Comparison of ENCODE assay signal across 8 cellular contexts in the genomic region with DNA sequence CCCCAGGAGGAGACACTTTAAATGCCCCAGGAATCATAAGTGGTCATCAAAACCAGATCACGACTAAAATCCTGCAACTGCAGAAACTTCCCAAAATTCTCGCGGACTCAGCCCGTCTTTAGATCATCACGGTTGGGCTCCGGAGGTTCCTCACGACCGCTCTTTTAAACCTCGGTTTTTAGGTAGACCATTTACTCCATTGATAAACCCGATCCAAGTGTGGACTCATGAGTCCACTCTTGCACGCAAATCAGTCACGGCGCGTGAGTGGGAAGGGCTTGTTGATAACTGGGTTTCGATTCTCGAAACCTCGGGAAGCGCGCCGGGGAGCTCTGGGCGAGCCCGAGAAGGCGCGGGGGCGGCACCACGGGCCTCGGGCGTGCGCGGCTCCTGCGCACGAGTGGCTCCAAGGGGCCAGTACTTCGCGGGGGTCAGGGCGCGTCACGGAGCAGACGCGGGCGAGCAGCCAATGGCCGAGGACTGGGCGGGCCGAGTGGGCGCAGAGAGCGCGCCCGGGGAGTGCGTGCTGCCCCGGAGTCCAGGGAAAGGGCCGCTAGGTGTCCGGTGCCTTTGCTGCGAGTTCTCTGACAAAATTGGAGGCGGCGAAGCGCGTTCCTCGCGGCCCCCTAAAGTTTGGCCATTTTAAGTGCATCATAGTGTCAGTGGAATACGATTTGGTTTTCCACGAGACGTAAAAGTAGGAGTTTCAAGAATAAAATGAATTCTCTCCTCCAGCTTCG. TPM values are rescaled to one million over a fixed set of nuclear protein-coding genes. Genes with fewer than 3 reads are reported as not detected.
DNase-seq lines count a peak whose midpoint lies in the region; ATAC-seq and TF ChIP-seq lines count a peak whose summit lies in the region.

No MANE protein-coding gene starts in this region.

- peak overlapping the region; percentile 97 for H3K4me3 Mint-ChIP-seq in natural killer cell treated with Interleukin-12 subunit alpha and Interleukin-12 subunit beta and Interleukin-15 and Interleukin-18, amount 100 ng/mL, for 72 hours

- no peaks in the 10 kb centered on the region for H3K9me3 ChIP-seq in RWPE2 (ENCODE audit: severe bottlenecking)

- H3K36me3 ChIP-seq in RWPE2 (ENCODE audit: low read depth) = peaks cover 12% of the 10 kb centered on the region

- DNase-seq in Caki2 (ENCODE audit: low read depth) (peak; percentile 87), HT1080 (ENCODE audit: low read depth) (peak; percentile 85), RWPE2 (ENCODE audit: low spot score) (peak; percentile 81), activated gamma-delta T cell treated with Interleukin-2 at 50 U/mL for 16 hours (peak; percentile 64), fibroblast of the aortic adventitia (ENCODE audit: low read depth) (peak; percentile 94)
- peak; percentile 94 for DNase-seq in natural killer cell treated with Interleukin-12 subunit alpha and Interleukin-12 subunit beta and Interleukin-15 and Interleukin-18, amount 100 ng/mL, for 72 hours (ENCODE audit: low spot score)
- peak; percentile 45 for DNase-seq in stimulated activated naive CD4-positive, alpha-beta T cell treated with Interleukin-2 at 50 U/mL for 16 hours (lab: John Stamatoyannopoulos, UW)

- peak overlapping the region; percentile 83 to 95 for H3K27ac Mint-ChIP-seq in natural killer cell treated with Interleukin-12 subunit alpha and Interleukin-12 subunit beta and Interleukin-15 and Interleukin-18, amount 100 ng/mL, for 72 hours

- H3K4me3 ChIP-seq in RWPE2 (ENCODE audit: severe bottlenecking) = peak overlapping the region; percentile 78
- H3K4me3 ChIP-seq in fibroblast of the aortic adventitia (ENCODE audit: low read depth, low read length) = peak overlapping the region; percentile 96

- TF ChIP-seq CTCF in RWPE2 (IDR thresholded peaks at IDR 0.05; ENCODE audit: poor library complexity, severe bottlenecking) (no peak), fibroblast of the aortic adventitia (IDR thresholded peaks at IDR 0.05; ENCODE audit: insufficient read depth, low read length) (peak; percentile 48)

- H3K4me1 ChIP-seq in RWPE2 (ENCODE audit: insufficient read depth, poor library complexity, severe bottlenecking) = no peaks in the 10 kb centered on the region

- in situ Hi-C loops in Caki2 (cut with HindIII; ENCODE audit: low pct_unique_long_range_greater_than_20kb, low sequenced_read_pairs) = no loop called here

- H3K27me3 ChIP-seq in RWPE2 (ENCODE audit: insufficient read depth, poor library complexity, severe bottlenecking) = no peaks in the 10 kb centered on the region

- ATAC-seq in GM21381 (IDR thresholded peaks at IDR 0.05; ENCODE audit: unreplicated experiment) (peak; percentile 55), RWPE2 (ENCODE audit: low read depth) (peak; percentile 81)
- ATAC-seq in natural killer cell treated with Interleukin-12 subunit alpha and Interleukin-12 subunit beta and Interleukin-15 and Interleukin-18, amount 100 ng/mL, for 72 hours = peak; percentile 86 to 89

- peaks cover 37 to 41% of the 10 kb centered on the region in 2 donors for H3K4me1 Mint-ChIP-seq in natural killer cell treated with Interleukin-12 subunit alpha and Interleukin-12 subunit beta and Interleukin-15 and Interleukin-18, amount 100 ng/mL, for 72 hours (ENCODE audit: low read depth in 2 of 2)

- peak overlapping the region; percentile 45 for H3K27ac ChIP-seq in RWPE2 (ENCODE audit: poor library complexity, severe bottlenecking)

- peaks cover 4% of the 10 kb centered on the region for H3K36me3 Mint-ChIP-seq in natural killer cell treated with Interleukin-12 subunit alpha and Interleukin-12 subunit beta and Interleukin-15 and Interleukin-18, amount 100 ng/mL, for 72 hours

- H3K9me3 Mint-ChIP-seq in natural killer cell treated with Interleukin-12 subunit alpha and Interleukin-12 subunit beta and Interleukin-15 and Interleukin-18, amount 100 ng/mL, for 72 hours = no peaks in the 10 kb centered on the region

- peaks cover 5 to 6% of the 10 kb centered on the region in 2 donors for H3K27me3 Mint-ChIP-seq in natural killer cell treated with Interleukin-12 subunit alpha and Interleukin-12 subunit beta and Interleukin-15 and Interleukin-18, amount 100 ng/mL, for 72 hours

RNA-seq across cellular contexts. Expression of gene TENT5A, which starts 0.7 kb away (rescaled TPM):
- 3.4 and 4.0 TPM in 2 replicates for total RNA-seq in Caki2 (2014; rRNA removed; shearing (Covaris generic); ENCODE audit: low replicate concordance)
- 3.4 and 4.0 TPM in 2 replicates for total RNA-seq in HT1080 (2014; rRNA removed; shearing (Covaris generic))
- polyA plus RNA-seq in HT1080 (2015; cell fraction: cytosol; rRNA removed) = 2.9 and 4.0 TPM in 2 replicates
- polyA plus RNA-seq in HT1080 (2015; cell fraction: nucleus; rRNA removed) = 8.7 and 9.0 TPM in 2 replicates
- total RNA-seq in fibroblast of the aortic adventitia (ENCODE audit: low replicate concordance) = 40.0 and 56.5 TPM in 2 replicates
- 1 to 10 TPM; 1.5 to 8.6 TPM for total RNA-seq in natural killer cell treated with Interleukin-12 subunit alpha and Interleukin-12 subunit beta and Interleukin-15 and Interleukin-18, amount 100 ng/mL, for 72 hours

Comparison
In these comparisons a context has a peak if more than half of its experiments do, and no peak if none do; other contexts are left out.
1. Peak in every context shown above with its lines: DNase-seq, ATAC-seq, H3K4me3 ChIP-seq and H3K27ac ChIP-seq.